Comparison of ENCODE assay signal across 1 cellular context in the genomic region with DNA sequence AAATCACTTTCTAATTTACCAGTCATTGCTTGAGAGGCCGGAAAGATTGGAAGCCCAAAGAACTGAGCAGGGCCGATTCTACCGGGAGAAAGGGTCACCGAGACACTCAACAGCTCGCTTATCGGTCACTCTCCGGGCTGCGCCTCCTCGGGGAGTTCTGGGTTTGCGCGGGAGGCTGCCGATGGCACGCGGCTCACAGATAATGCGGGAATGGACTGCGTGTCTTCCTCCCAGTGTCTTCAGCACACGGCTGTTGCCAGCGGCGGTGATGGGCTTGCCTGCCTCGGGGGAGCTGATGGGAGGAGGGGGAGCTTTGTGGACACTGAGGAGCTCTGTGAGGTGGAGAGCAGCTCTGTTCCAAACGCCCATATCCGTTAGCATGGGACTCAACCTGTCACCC.
TF ChIP-seq lines count a peak whose summit lies in the region.

No MANE protein-coding gene starts in this region.

TF ChIP-seq in GM23338, 12 proteins besides CTCF, POLR2A, EP300 and RAD21:
- no peak for TF ChIP-seq ZNF462 (CRISPR knock-in tag; IDR thresholded peaks at IDR 0.05)
- TF ChIP-seq EZH2 (IDR thresholded peaks at IDR 0.05; ENCODE audit: low read depth, unreplicated experiment) = no peak
- no peak for TF ChIP-seq ZNF331 (CRISPR knock-in tag; IDR thresholded peaks at IDR 0.05; ENCODE audit: low read depth)
- TF ChIP-seq ZNF114 (CRISPR knock-in tag; IDR thresholded peaks at IDR 0.05) = no peak
- TF ChIP-seq ETS1 (IDR thresholded peaks at IDR 0.05) = no peak
- no peak for TF ChIP-seq CREB1 (CRISPR knock-in tag; IDR thresholded peaks at IDR 0.05; ENCODE audit: low read depth)
- TF ChIP-seq STAT1 (IDR thresholded peaks at IDR 0.05; ENCODE audit: unreplicated experiment) = no peak
- no peak for TF ChIP-seq POLR2AphosphoS5 (IDR thresholded peaks at IDR 0.05; ENCODE audit: low read depth)
- TF ChIP-seq REST (IDR thresholded peaks at IDR 0.05; ENCODE audit: unreplicated experiment) = no peak
- no peak for TF ChIP-seq JUNB (IDR thresholded peaks at IDR 0.05; ENCODE audit: unreplicated experiment)
- TF ChIP-seq NANOG (IDR thresholded peaks at IDR 0.05; ENCODE audit: borderline replicate concordance) = no peak
- TF ChIP-seq EZH2phosphoT487 (IDR thresholded peaks at IDR 0.05; ENCODE audit: unreplicated experiment) = no peak
TF ChIP-seq in GM23338: peak in this region for 0.
